Comparison of ENCODE assay signal across 17 cellular contexts in the genomic region with DNA sequence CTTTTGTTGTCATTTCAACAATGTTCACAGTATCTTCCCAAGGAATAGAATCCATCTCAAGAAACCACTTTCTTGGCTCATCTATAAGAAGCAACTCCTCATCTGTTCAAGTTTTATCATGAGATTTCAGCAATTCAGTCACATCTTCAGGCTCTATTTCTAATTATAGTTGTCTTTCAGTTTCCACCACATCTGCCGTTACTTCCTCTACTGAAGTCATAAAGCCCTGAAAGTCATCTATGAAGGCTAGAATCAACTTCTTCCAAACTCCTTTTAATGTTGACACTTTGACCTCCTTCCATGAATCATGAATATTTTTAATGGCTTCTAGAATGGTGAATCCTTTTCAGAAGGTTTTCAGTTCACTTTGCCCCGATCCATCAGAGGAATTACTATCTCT.
DNase-seq lines count a peak whose midpoint lies in the region; ATAC-seq and TF ChIP-seq lines count a peak whose summit lies in the region.
"Had no signal": no experiment of that assay in that cellular context is flagged by ENCODE, and none has a peak within 500 bp of the region (broad histone marks: within the 10 kb centered on the region; RNA-seq: fewer than 3 reads in every experiment).

No MANE protein-coding gene starts in this region.

- BruUV-seq in PC-3 (replicated peaks; lab: Mats Ljungman, UMichigan) = no TSS peak

- H3K4me2 ChIP-seq in PC-3 (ENCODE audit: low read length) = no peak overlapping the region

- H3K4me3 ChIP-seq in PC-3 (ENCODE audit: low read length) = no peak overlapping the region
- H3K4me3 ChIP-seq: HAP-1, left ventricle myocardium inferior, pancreas, tibial nerve had no signal

- no peaks in the 10 kb centered on the region for H4K20me1 ChIP-seq in PC-3 (ENCODE audit: low read length)

- no peaks in the 10 kb centered on the region for H3K79me2 ChIP-seq in PC-3 (ENCODE audit: low read length)

- H3K9me2 ChIP-seq in PC-3 (replicated peaks; ENCODE audit: low read length) = no peaks in the 10 kb centered on the region

- intact Hi-C loops in PC-3 (cut with micrococcal nuclease) = no loop called here

- no peaks in the 10 kb centered on the region for H3K27me3 ChIP-seq in PC-3 (ENCODE audit: low read length)
- H3K27me3 ChIP-seq: pancreas, tibial nerve had no signal

- CTCF ChIA-PET in PC-3 (lab: Charles Lee) = no interaction called here

- DNase-seq in medulla oblongata (ENCODE audit: extremely low spot score) = peak; percentile 31
- DNase-seq in stimulated activated CD4-positive, alpha-beta T cell treated with anti-CD3 and anti-CD28 coated beads, Interleukin-12 subunit alpha, Interleukin-12 subunit beta, amount 100 ng/mL, for 4 hours = no peak
- no peak for DNase-seq in PC-3
- DNase-seq: activated naive CD4-positive, alpha-beta T cell treated with anti-CD3 and anti-CD28 coated beads, Interleukin-2, amount 50 U/mL, for 16 hours; C1 segment of cervical spinal cord; foreskin melanocyte; left ventricle myocardium inferior; NCI-H1436; pancreas; Right ventricle myocardium superior; stimulated activated CD4-positive, alpha-beta T cell treated with anti-CD3 and anti-CD28 coated beads, Interleukin-4, amount 100 ng/mL, for 24 hours had no signal

- no peak overlapping the region for H3K9ac ChIP-seq in PC-3 (ENCODE audit: low read length)

- no peak overlapping the region for H2AFZ ChIP-seq in PC-3 (ENCODE audit: low read length)

- no peaks in the 10 kb centered on the region for H3F3A ChIP-seq in PC-3 (ENCODE audit: low read length, unreplicated experiment)

- no peaks in the 10 kb centered on the region for H3K4me1 ChIP-seq in PC-3 (ENCODE audit: insufficient read depth, low read length)
- H3K4me1 ChIP-seq: HAP-1, pancreas, tibial nerve had no signal

- ATAC-seq in GM18867 (IDR thresholded peaks at IDR 0.05; ENCODE audit: unreplicated experiment) (peak; percentile 55), GM21528 (IDR thresholded peaks at IDR 0.05; ENCODE audit: low FRiP score, unreplicated experiment) (peak; percentile 73), HG03520 (IDR thresholded peaks at IDR 0.05; ENCODE audit: unreplicated experiment) (peak; percentile 73), esophagus mucosa (no peak), PC-3 (no peak)
- ATAC-seq: pancreas had no signal

- H3K36me3 ChIP-seq in PC-3 (ENCODE audit: low read depth, low read length) = no peaks in the 10 kb centered on the region
- H3K36me3 ChIP-seq: HAP-1, pancreas, tibial nerve had no signal

- POLR2A ChIA-PET in PC-3 (lab: Charles Lee; ENCODE audit: unreplicated experiment) = no interaction called here

- TF ChIP-seq CTCF in PC-3 (conservative IDR thresholded peaks at IDR 0.05; ENCODE audit: low read depth, low read length) = no peak

- no peak overlapping the region for H3K27ac ChIP-seq in PC-3 (ENCODE audit: low read length)
- H3K27ac ChIP-seq: left ventricle myocardium inferior, pancreas, tibial nerve had no signal

- H3K9me3 ChIP-seq in PC-3 (ENCODE audit: low read length) = no peaks in the 10 kb centered on the region
- H3K9me3 ChIP-seq: HAP-1, pancreas had no signal

Comparison
In these comparisons a context has a peak if more than half of its experiments do, and no peak if none do; other contexts are left out.
1. ATAC-seq: peak in GM18867 (single experiment), GM21528 (single experiment) and HG03520 (single experiment); none in esophagus mucosa (single experiment) and PC-3 (single experiment).